8 cellular contexts compared by ENCODE assay signal in the genomic region with DNA sequence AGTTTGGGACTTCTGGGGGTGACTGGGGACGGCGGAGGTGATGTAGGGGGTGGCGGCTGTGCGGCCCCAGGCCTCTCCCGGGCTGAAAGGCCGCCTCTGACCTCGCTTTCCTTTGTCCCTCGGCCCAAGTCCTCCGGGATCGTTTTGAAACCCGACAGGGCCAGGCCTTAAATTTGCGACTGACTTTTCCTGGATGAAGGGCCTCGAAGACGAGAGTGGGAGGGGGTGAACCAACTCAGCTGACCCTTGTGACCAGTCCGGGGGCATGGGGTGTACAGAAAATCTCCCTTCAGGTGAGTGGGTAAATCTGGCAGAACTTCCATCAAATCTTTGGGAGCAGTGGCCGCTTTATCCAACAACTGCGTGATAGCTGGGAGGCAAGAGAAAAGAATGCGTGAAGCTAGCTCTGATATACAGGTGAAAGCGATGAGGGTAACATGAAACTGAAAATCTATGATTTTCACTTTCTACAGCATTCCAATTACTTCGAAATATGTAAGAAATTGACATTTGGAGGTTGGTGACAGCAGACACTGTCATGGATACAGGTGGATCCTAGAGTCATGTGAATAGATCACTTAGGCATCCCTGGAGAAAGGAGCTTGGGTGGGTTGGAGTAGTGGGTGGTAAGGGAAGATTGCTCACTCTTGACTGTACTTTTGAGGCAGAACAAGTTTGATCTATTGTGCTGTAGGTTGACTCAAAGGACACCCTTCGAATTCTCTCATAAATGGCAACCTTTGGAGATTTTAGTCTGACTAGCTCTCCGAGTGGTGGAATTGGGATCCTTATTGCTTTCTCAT. TPM values are rescaled to one million over a fixed set of nuclear protein-coding genes. Genes with fewer than 3 reads are reported as not detected.
A peak's percentile ranks its signal among the peaks of the same experiment; 100 is the strongest.
DNase-seq lines count a peak whose midpoint lies in the region; FAIRE-seq and TF ChIP-seq lines count a peak whose summit lies in the region.

No MANE protein-coding gene starts in this region.

- peak overlapping the region; percentile 93 for H3K27ac Mint-ChIP-seq in activated CD4-positive, alpha-beta T cell treated with anti-CD3 and anti-CD28 coated beads, Interleukin-2, amount 10 ng/mL, durations not matched to agents 24 days and 14 days
- peak overlapping the region; percentile 98 for H3K27ac Mint-ChIP-seq in activated naive CD4-positive, alpha-beta T cell treated with anti-CD3 and anti-CD28 coated beads, Interleukin-2, amount 50 U/mL, for 24 hours
- H3K27ac Mint-ChIP-seq in immature natural killer cell = peak overlapping the region; percentile 79 to 99 (median 96)

- no peaks in the 10 kb centered on the region for H3K9me3 Mint-ChIP-seq in activated CD4-positive, alpha-beta T cell treated with anti-CD3 and anti-CD28 coated beads, Interleukin-2, amount 10 ng/mL, durations not matched to agents 24 days and 14 days
- H3K9me3 Mint-ChIP-seq in activated naive CD4-positive, alpha-beta T cell treated with anti-CD3 and anti-CD28 coated beads, Interleukin-2, amount 50 U/mL, for 24 hours = no peaks in the 10 kb centered on the region
- no peaks in the 10 kb centered on the region for H3K9me3 Mint-ChIP-seq in immature natural killer cell

- H3K36me3 ChIP-seq in stomach smooth muscle (ENCODE audit: control insufficient read depth in 2 of 2, insufficient read depth in 2 of 2, low read length in 2 of 2) = no peaks in the 10 kb centered on the region

- peaks cover 40% of the 10 kb centered on the region for H3K4me1 Mint-ChIP-seq in activated CD4-positive, alpha-beta T cell treated with anti-CD3 and anti-CD28 coated beads, Interleukin-2, amount 10 ng/mL, durations not matched to agents 24 days and 14 days
- H3K4me1 Mint-ChIP-seq in activated naive CD4-positive, alpha-beta T cell treated with anti-CD3 and anti-CD28 coated beads, Interleukin-2, amount 50 U/mL, for 24 hours = peaks cover 50% of the 10 kb centered on the region
- peaks cover 32 to 37% of the 10 kb centered on the region in 2 donors for H3K4me1 Mint-ChIP-seq in immature natural killer cell

- H3K4me3 ChIP-seq in stomach smooth muscle (ENCODE audit: low read length in 2 of 2) = peak overlapping the region; percentile 83 to 92

- H3K27me3 ChIP-seq in stomach smooth muscle (ENCODE audit: control insufficient read depth in 1 of 2, insufficient read depth in 2 of 2, low read length in 2 of 2) = no peaks in the 10 kb centered on the region

- H3K9ac ChIP-seq in stomach smooth muscle (ENCODE audit: low read length in 2 of 2) = peak overlapping the region; percentile 94 to 95

- no peaks in the 10 kb centered on the region for H3K9me3 ChIP-seq in stomach smooth muscle (ENCODE audit: control insufficient read depth in 2 of 2, low read length in 2 of 2)

- no peak for TF ChIP-seq POLR2A in GM12892 (IDR thresholded peaks at IDR 0.05; ENCODE audit: low read depth, low read length)

- DNase-seq in activated CD4-positive, alpha-beta T cell treated with anti-CD3 and anti-CD28 coated beads, Interleukin-2, amount 10 ng/mL, durations not matched to agents 24 days and 14 days = no peak
- DNase-seq in activated CD4-positive, alpha-beta T cell treated with anti-CD3 and anti-CD28 coated beads, Interleukin-2, amount 50 U/mL, for 4 hours = no peak
- DNase-seq in immature natural killer cell (no peak), GM12892 (ENCODE audit: insufficient read length) (no peak), globus pallidus (ENCODE audit: low spot score) (no peak), NCI-H2107 treated with DMSO at 0.1 percent for 48 hours (lab: John Stamatoyannopoulos, UW; ENCODE audit: unreplicated experiment) (no peak)

- FAIRE-seq in GM12892 (lab: Jason Lieb, UNC) = no peak

- peak overlapping the region; percentile 92 for H3K27ac ChIP-seq in stomach smooth muscle (ENCODE audit: low read length)

- no peaks in the 10 kb centered on the region for H3K27me3 Mint-ChIP-seq in activated CD4-positive, alpha-beta T cell treated with anti-CD3 and anti-CD28 coated beads, Interleukin-2, amount 10 ng/mL, durations not matched to agents 24 days and 14 days
- H3K27me3 Mint-ChIP-seq in activated naive CD4-positive, alpha-beta T cell treated with anti-CD3 and anti-CD28 coated beads, Interleukin-2, amount 50 U/mL, for 24 hours = no peaks in the 10 kb centered on the region
- H3K27me3 Mint-ChIP-seq in immature natural killer cell (ENCODE audit: low read depth in 3 of 3) = peaks cover 3 to 12% (median 6%) of the 10 kb centered on the region in 3 donors

- intact Hi-C loops in activated CD4-positive, alpha-beta T cell treated with anti-CD3 and anti-CD28 coated beads, Interleukin-2, amount 10 ng/mL, durations not matched to agents 24 days and 14 days (cut with micrococcal nuclease) = loop anchor here (2.0 kb wide), 4 partner anchors 25 to 437 kb away; a partner anchor contains a TSS

- H3K36me3 Mint-ChIP-seq in activated CD4-positive, alpha-beta T cell treated with anti-CD3 and anti-CD28 coated beads, Interleukin-2, amount 10 ng/mL, durations not matched to agents 24 days and 14 days (ENCODE audit: low read depth) = peaks cover 27% of the 10 kb centered on the region
- peaks cover 1% of the 10 kb centered on the region for H3K36me3 Mint-ChIP-seq in activated naive CD4-positive, alpha-beta T cell treated with anti-CD3 and anti-CD28 coated beads, Interleukin-2, amount 50 U/mL, for 24 hours
- H3K36me3 Mint-ChIP-seq in immature natural killer cell = no peaks in the 10 kb centered on the region

- H3K4me1 ChIP-seq in stomach smooth muscle (ENCODE audit: control insufficient read depth, insufficient read depth, low read length) = peaks cover 37% of the 10 kb centered on the region

- peak overlapping the region; percentile 99 for H3K4me3 Mint-ChIP-seq in activated CD4-positive, alpha-beta T cell treated with anti-CD3 and anti-CD28 coated beads, Interleukin-2, amount 10 ng/mL, durations not matched to agents 24 days and 14 days
- H3K4me3 Mint-ChIP-seq in activated naive CD4-positive, alpha-beta T cell treated with anti-CD3 and anti-CD28 coated beads, Interleukin-2, amount 50 U/mL, for 24 hours = peak overlapping the region; percentile 99
- H3K4me3 Mint-ChIP-seq in immature natural killer cell = peak overlapping the region; percentile 91 to 98 (median 97)

RNA-seq across cellular contexts. Expression of a gene that starts 0.9 kb away (rescaled TPM):
- 67.1 and 75.3 TPM in 2 replicates for total RNA-seq in activated CD4-positive, alpha-beta T cell treated with anti-CD3 and anti-CD28 coated beads, Interleukin-2, amount 10 ng/mL, durations not matched to agents 24 days and 14 days
- 10 to 100 TPM; 30.2 to 75.4 (median 46.4) TPM for polyA plus RNA-seq in immature natural killer cell
- 45.0 TPM for polyA plus RNA-seq in GM12892 (2012; ENCODE audit: missing spikeins)

RNA-seq across cellular contexts. Expression of a gene that starts 49.0 kb away (rescaled TPM):
- total RNA-seq in activated CD4-positive, alpha-beta T cell treated with anti-CD3 and anti-CD28 coated beads, Interleukin-2, amount 10 ng/mL, durations not matched to agents 24 days and 14 days = 41.0 and 43.8 TPM in 2 replicates
- 10 to 100 TPM; 17.7 to 30.4 (median 19.6) TPM for polyA plus RNA-seq in immature natural killer cell
- polyA plus RNA-seq in GM12892 (2012; ENCODE audit: missing spikeins) = 13.9 TPM
